In the genomic region with DNA sequence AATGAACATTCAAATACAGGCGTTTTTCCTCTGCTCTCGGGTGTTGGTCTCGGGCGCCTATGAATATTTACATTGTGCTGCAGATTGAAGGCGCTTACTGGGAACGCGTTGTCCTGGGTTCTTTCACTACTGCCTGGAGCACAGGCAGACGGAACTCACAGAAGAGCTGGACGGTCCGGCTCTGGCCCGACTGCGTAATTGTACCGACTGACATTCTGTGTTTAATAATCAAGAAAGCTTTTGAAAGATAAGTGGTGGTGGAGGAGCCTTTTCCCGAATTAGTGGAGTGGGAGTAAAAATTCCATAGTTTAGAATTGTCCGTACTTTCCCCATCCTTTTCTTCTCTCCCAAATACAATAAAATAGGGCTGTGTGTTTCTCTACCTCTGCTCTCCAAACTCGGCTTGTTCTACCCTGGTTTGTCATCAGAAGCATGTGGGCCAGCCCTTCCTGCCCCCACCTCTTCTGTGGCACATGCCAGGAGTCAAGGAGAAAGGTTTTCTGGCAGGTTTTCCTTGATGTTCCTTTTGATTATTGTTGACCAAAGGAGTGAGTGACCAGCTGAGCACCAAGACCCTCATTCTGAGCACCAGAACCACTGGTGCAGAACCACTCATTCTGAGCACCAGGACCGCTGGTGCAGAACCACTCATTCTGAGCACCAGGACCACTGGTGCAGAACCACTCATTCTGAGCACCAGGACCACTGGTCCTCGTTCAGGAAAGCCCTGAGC, we compare ENCODE assay signal across 8 cellular contexts. TPM values are rescaled to one million over a fixed set of nuclear protein-coding genes. Genes with fewer than 3 reads are reported as not detected.
DNase-seq lines count a peak whose midpoint lies in the region; ATAC-seq, FAIRE-seq and TF ChIP-seq lines count a peak whose summit lies in the region.

No MANE protein-coding gene starts in this region.

- H3K27ac Mint-ChIP-seq in HFFc6 = no peak overlapping the region
- no peak overlapping the region for H3K27ac Mint-ChIP-seq in central memory CD8-positive, alpha-beta T cell (ENCODE audit: low read depth)

- H3K9me3 ChIP-seq in A549 = no peaks in the 10 kb centered on the region
- H3K9me3 ChIP-seq in mucosa of descending colon = no peaks in the 10 kb centered on the region

- H3K9me3 Mint-ChIP-seq in HFFc6 = no peaks in the 10 kb centered on the region
- H3K9me3 Mint-ChIP-seq in central memory CD8-positive, alpha-beta T cell = no peaks in the 10 kb centered on the region

- H3K4me1 Mint-ChIP-seq in HFFc6 (ENCODE audit: low read depth) = peaks cover 13% of the 10 kb centered on the region
- H3K4me1 Mint-ChIP-seq in central memory CD8-positive, alpha-beta T cell = peaks cover 19% of the 10 kb centered on the region

- peak overlapping the region; percentile 100 for H3K4me2 ChIP-seq in A549

- no peak for TF ChIP-seq EP300 in A549 (IDR thresholded peaks at IDR 0.05)

- peaks cover 13% of the 10 kb centered on the region for H3K27me3 Mint-ChIP-seq in HFFc6 (ENCODE audit: insufficient read depth)
- H3K27me3 Mint-ChIP-seq in central memory CD8-positive, alpha-beta T cell = peaks cover 54% of the 10 kb centered on the region

- TF ChIP-seq POLR2A in A549 (IDR thresholded peaks at IDR 0.05; ENCODE audit: low read length) (no peak), GM12891 (IDR thresholded peaks at IDR 0.05; ENCODE audit: low read depth, low read length) (no peak)

- intact Hi-C loops in mucosa of descending colon (cut with DNase I, micrococcal nuclease) = no loop called here

- WGBS in A549 (ENCODE audit: missing lambda C conversion rate) = 37% methylated on average over 16 of the region's 18 CpGs

- CTCF ChIA-PET in A549 (lab: Yijun Ruan, JAX) = interaction anchor here (1.9 kb wide), 1 partner anchor 189 kb away, joined by 7 read pairs; no protein-coding TSS in a partner anchor

- POLR2A ChIA-PET in A549 (lab: Yijun Ruan, JAX) = no interaction called here

- no peaks in the 10 kb centered on the region for H3K36me3 Mint-ChIP-seq in HFFc6 (ENCODE audit: low read depth)
- no peaks in the 10 kb centered on the region for H3K36me3 Mint-ChIP-seq in central memory CD8-positive, alpha-beta T cell (ENCODE audit: insufficient read depth)

- 0 out of 3 replicates have a peak, but pooled peaks cover 7% of the 10 kb centered on the region for H3K4me1 ChIP-seq in A549
- peaks cover 4% of the 10 kb centered on the region for H3K4me1 ChIP-seq in mucosa of descending colon (ENCODE audit: low read depth)

- TF ChIP-seq RAD21 in A549 (conservative IDR thresholded peaks at IDR 0.05 in 1 of 2, IDR thresholded peaks at IDR 0.05 in 1 of 2) = no peak

- no peak for FAIRE-seq in A549 (lab: Jason Lieb, UNC)
- FAIRE-seq in GM12891 (lab: Jason Lieb, UNC) = no peak

- no peak for DNase-seq in A549 (ENCODE audit: low read depth in 1 of 2, low spot score in 1 of 2)
- no peak for DNase-seq in HFFc6
- DNase-seq in central memory CD8-positive, alpha-beta T cell (ENCODE audit: low spot score in 2 of 2) = no peak
- DNase-seq in mucosa of descending colon = peak in 1 of 3 donors; percentile 23
- DNase-seq in omental fat pad (ENCODE audit: low spot score) = no peak
- no peak for DNase-seq in GM12891 (ENCODE audit: insufficient read length, low spot score)

- no peaks in the 10 kb centered on the region for H3K36me3 ChIP-seq in mucosa of descending colon (ENCODE audit: low read depth)

- H3K4me3 ChIP-seq in A549 (peak overlapping the region; percentile 74), mucosa of descending colon (peak overlapping the region; percentile 48)

- H3K27ac ChIP-seq in A549 = no peak overlapping the region

- ATAC-seq in A549 = no peak; a peak in 1 of 6 replicates
- no peak for ATAC-seq in central memory CD8-positive, alpha-beta T cell (replicated peaks; ENCODE audit: extremely low read depth, poor library complexity, severe bottlenecking)
- no peak for ATAC-seq in mucosa of descending colon
- no peak for ATAC-seq in HG02571 (IDR thresholded peaks at IDR 0.05; ENCODE audit: unreplicated experiment)
- no peak for ATAC-seq in GM19455 (IDR thresholded peaks at IDR 0.05; ENCODE audit: unreplicated experiment)
- no peak for ATAC-seq in omental fat pad (ENCODE audit: low FRiP score)

- TF ChIP-seq CTCF in A549 (IDR thresholded peaks at IDR 0.05) (no peak), HFFc6 (IDR thresholded peaks at IDR 0.05) (no peak), mucosa of descending colon (IDR thresholded peaks at IDR 0.05) (no peak), omental fat pad (IDR thresholded peaks at IDR 0.05) (no peak)

- H3K4me3 Mint-ChIP-seq in HFFc6 = peak overlapping the region; percentile 83
- peak overlapping the region; percentile 76 for H3K4me3 Mint-ChIP-seq in central memory CD8-positive, alpha-beta T cell

TF ChIP-seq in A549, 52 proteins besides CTCF, POLR2A, EP300 and RAD21:
- no peak for TF ChIP-seq SMC3 (IDR thresholded peaks at IDR 0.05)
- 0 out of 2 replicates have a peak, but pooled peaks have one; percentile 9 for TF ChIP-seq CBX8 (IDR thresholded peaks at IDR 0.05)

TF ChIP-seq in GM12891, 5 proteins besides CTCF, POLR2A, EP300 and RAD21:
- no peak for TF ChIP-seq TAF1 (IDR thresholded peaks at IDR 0.05; ENCODE audit: low read depth, low read length)
- TF ChIP-seq POLR2AphosphoS5 (IDR thresholded peaks at IDR 0.05; ENCODE audit: low read depth, low read length) = no peak
- TF ChIP-seq POU2F2 (IDR thresholded peaks at IDR 0.05; ENCODE audit: low read depth, low read length) = no peak
- no peak for TF ChIP-seq PAX5 (IDR thresholded peaks at IDR 0.05; ENCODE audit: insufficient read depth, low read length, severe bottlenecking)
- TF ChIP-seq SPI1 (IDR thresholded peaks at IDR 0.05; ENCODE audit: low read depth, low read length) = no peak

RNA-seq across cellular contexts. Expression of a gene that starts 2.3 kb away (rescaled TPM):
- 0.08 and 0.13 TPM in 2 replicates for polyA plus RNA-seq in A549 (2011; rRNA removed)
- polyA plus RNA-seq in A549 (2012; cell fraction: cytosol; rRNA removed) = 0.07 and 0.09 TPM in 2 replicates
- polyA plus RNA-seq in A549 (2012; cell fraction: nucleus; rRNA removed) = 0.23 and 0.38 TPM in 2 replicates
- 0.31 to 0.32 TPM (median 0.31 TPM) in 3 replicates for polyA plus RNA-seq in A549 (2017; fragmentation: RNase III; extraction: RNeasy Plus Mini Kit Qiagen cat#74134 plus additional on column Dnase treatment)
- 0.08 and 0.10 TPM in 2 replicates for polyA minus RNA-seq in A549 (2011; rRNA and poly(A)+ RNA removed)
- total RNA-seq in HFFc6 (2021; fragmentation: NEBNext Ultra II Directional; extraction: Animal tissue kit (Norgen Biotek cat#: 25700)) = under 1 TPM; 0.19 to 0.66 (median 0.28) TPM
- total RNA-seq in mucosa of descending colon = 10 to 100 TPM in 2 of 3 donors, 1 to 10 TPM in 1; 8.8 to 16.1 (median 14.1) TPM
- 1 to 10 TPM in 3 of 4 donors, under 1 TPM in 1; 0.96 to 2.0 (median 1.2) TPM for total RNA-seq in omental fat pad
- 0.04 TPM for polyA plus RNA-seq in GM12891 (2012; ENCODE audit: low read depth, missing spikeins)
